ENCODE assay signal across 17 cellular contexts in genomic region chr1:224881762-224882211, GRCh38.
"Had no signal": no experiment of that assay in that cellular context is flagged by ENCODE, and none has a peak within 500 bp of the region (broad histone marks: within the 10 kb centered on the region; RNA-seq: fewer than 3 reads in every experiment).

No MANE protein-coding gene starts in this region.

- H3K36me3 ChIP-seq: ovary, tibial artery, uterus had no signal

- H3K4me3 ChIP-seq: coronary artery, lung, ovary, tibial artery, uterus had no signal

- H3K27ac ChIP-seq: coronary artery, ovary, tibial artery, uterus had no signal

- H3K9me3 ChIP-seq: ovary, uterus had no signal

- H3K27ac Mint-ChIP-seq: activated CD4-positive, alpha-beta T cell treated with anti-CD3 and anti-CD28 coated beads for 36 hours; activated CD8-positive, alpha-beta T cell treated with anti-CD3 and anti-CD28 coated beads for 36 hours; activated naive CD8-positive, alpha-beta T cell; naive B cell; stimulated activated effector memory CD8-positive, alpha-beta T cell treated with anti-CD3 and anti-CD28 coated beads, Interleukin-12 subunit alpha, Interleukin-12 subunit beta, amount 100 ng/mL, for 72 hours had no signal

- H3K4me1 ChIP-seq: tibial artery, uterus had no signal

- H3K4me1 Mint-ChIP-seq: activated CD4-positive, alpha-beta T cell treated with anti-CD3 and anti-CD28 coated beads for 36 hours; central memory CD8-positive, alpha-beta T cell; naive B cell; stimulated activated effector memory CD8-positive, alpha-beta T cell treated with anti-CD3 and anti-CD28 coated beads, Interleukin-12 subunit alpha, Interleukin-12 subunit beta, amount 100 ng/mL, for 72 hours had no signal

- ATAC-seq: activated CD4-positive, alpha-beta T cell treated with anti-CD3 and anti-CD28 coated beads for 36 hours; activated CD8-positive, alpha-beta T cell treated with anti-CD3 and anti-CD28 coated beads for 36 hours; esophagus mucosa; left cardiac atrium; stimulated activated effector memory CD8-positive, alpha-beta T cell treated with anti-CD3 and anti-CD28 coated beads, Interleukin-12 subunit alpha, Interleukin-12 subunit beta, amount 100 ng/mL, for 72 hours had no signal

- H3K27me3 ChIP-seq: ovary, uterus had no signal

- DNase-seq: activated CD4-positive, alpha-beta T cell treated with anti-CD3 and anti-CD28 coated beads for 36 hours; activated CD8-positive, alpha-beta T cell treated with anti-CD3 and anti-CD28 coated beads for 36 hours; activated gamma-delta T cell treated with Interleukin-2 at 50 U/mL for 16 hours; amniotic stem cell; left cardiac atrium; naive B cell; ovary; stimulated activated CD4-positive, alpha-beta T cell treated with anti-CD3 and anti-CD28 coated beads, Interleukin-12 subunit alpha, Interleukin-12 subunit beta, amount 100 ng/mL, for 4 hours; tibial artery; uterus had no signal

- H3K36me3 Mint-ChIP-seq: activated naive CD8-positive, alpha-beta T cell; brain; stimulated activated effector memory CD8-positive, alpha-beta T cell treated with anti-CD3 and anti-CD28 coated beads, Interleukin-12 subunit alpha, Interleukin-12 subunit beta, amount 100 ng/mL, for 72 hours had no signal

- H3K4me3 Mint-ChIP-seq: activated CD4-positive, alpha-beta T cell treated with anti-CD3 and anti-CD28 coated beads for 36 hours; activated CD8-positive, alpha-beta T cell treated with anti-CD3 and anti-CD28 coated beads for 36 hours; activated naive CD8-positive, alpha-beta T cell; brain; central memory CD8-positive, alpha-beta T cell; naive B cell; stimulated activated effector memory CD8-positive, alpha-beta T cell treated with anti-CD3 and anti-CD28 coated beads, Interleukin-12 subunit alpha, Interleukin-12 subunit beta, amount 100 ng/mL, for 72 hours had no signal
